In genomic region chr1:219173434-219173757, GRCh38 we compare ENCODE assay signal across 8 cellular contexts. TPM values are rescaled to one million over a fixed set of nuclear protein-coding genes. Genes with fewer than 3 reads are reported as not detected.
DNase-seq lines count a peak whose midpoint lies in the region; ATAC-seq and TF ChIP-seq lines count a peak whose summit lies in the region.

No MANE protein-coding gene starts in this region.

- H3K9me3 Mint-ChIP-seq in activated CD4-positive, alpha-beta T cell treated with anti-CD3 and anti-CD28 coated beads for 36 hours (ENCODE audit: low read depth) = no peaks in the 10 kb centered on the region
- H3K9me3 Mint-ChIP-seq in osteocyte (ENCODE audit: unreplicated experiment) = no peaks in the 10 kb centered on the region

- peak overlapping the region; percentile 99 for H3K27ac Mint-ChIP-seq in activated CD4-positive, alpha-beta T cell treated with anti-CD3 and anti-CD28 coated beads for 36 hours
- peak overlapping the region; percentile 94 for H3K27ac Mint-ChIP-seq in osteocyte (ENCODE audit: unreplicated experiment)

- peaks cover 3% of the 10 kb centered on the region for H3K4me1 ChIP-seq in colonic mucosa

- no peaks in the 10 kb centered on the region for H3K9me3 ChIP-seq in colonic mucosa

- peak overlapping the region; percentile 92 for H3K4me3 Mint-ChIP-seq in activated CD4-positive, alpha-beta T cell treated with anti-CD3 and anti-CD28 coated beads for 36 hours
- peak overlapping the region; percentile 94 for H3K4me3 Mint-ChIP-seq in osteocyte (ENCODE audit: unreplicated experiment)

- CTCF ChIA-PET in activated CD4-positive, alpha-beta T cell treated with anti-CD3 and anti-CD28 coated beads for 36 hours (lab: Charles Lee) = interaction anchor here (0.7 to 1.5 kb wide), 2 partner anchors 16 to 800 kb away, joined by 3 to 10 read pairs; no protein-coding TSS in a partner anchor

- H3K27me3 Mint-ChIP-seq in activated CD4-positive, alpha-beta T cell treated with anti-CD3 and anti-CD28 coated beads for 36 hours = no peaks in the 10 kb centered on the region
- no peaks in the 10 kb centered on the region for H3K27me3 Mint-ChIP-seq in osteocyte (ENCODE audit: unreplicated experiment)

- H3K9ac ChIP-seq in colonic mucosa (ENCODE audit: low read depth in 2 of 2, low read length in 2 of 2) = peak overlapping the region in 1 of 2 donors; percentile 79

- DNase-seq in activated CD4-positive, alpha-beta T cell treated with anti-CD3 and anti-CD28 coated beads for 36 hours = no peak
- DNase-seq in activated CD4-positive, alpha-beta T cell treated with anti-CD3 and anti-CD28 coated beads, Interleukin-2, amount 50 U/mL, for 48 hours = no peak
- DNase-seq in HL-60 (ENCODE audit: low read depth in 1 of 2, low spot score in 1 of 2) = no peak
- no peak for DNase-seq in colonic mucosa
- no peak for DNase-seq in osteocyte (ENCODE audit: extremely low spot score, unreplicated experiment)
- DNase-seq in NCI-H2107 treated with DMSO at 0.1 percent for 48 hours (lab: John Stamatoyannopoulos, UW; ENCODE audit: unreplicated experiment) = no peak
- no peak for DNase-seq in activated CD4-positive, alpha-beta T cell treated with anti-CD3 and anti-CD28 coated beads for 48 hours

- ATAC-seq in activated CD4-positive, alpha-beta T cell treated with anti-CD3 and anti-CD28 coated beads for 36 hours = no peak
- ATAC-seq in GM21367 (IDR thresholded peaks at IDR 0.05; ENCODE audit: unreplicated experiment) = no peak

- intact Hi-C loops in activated CD4-positive, alpha-beta T cell treated with anti-CD3 and anti-CD28 coated beads for 36 hours (cut with DNase I, micrococcal nuclease) = loop anchor here (1.0 to 10.0 kb wide), 7 partner anchors 116 to 1539 kb away; partner anchors contain the start of genes TGFB2 (in 2 of the 2), EPRS1 (in 1 of the 2), GPATCH2 (in 1 of the 2) and SPATA17 (in 1 of the 2)
- intact Hi-C loops in colonic mucosa (cut with DNase I) = no loop called here

- H3K27me3 ChIP-seq in HL-60 (ENCODE audit: insufficient read depth, poor library complexity, severe bottlenecking) = no peaks in the 10 kb centered on the region
- no peaks in the 10 kb centered on the region for H3K27me3 ChIP-seq in colonic mucosa

- H3K4me3 ChIP-seq in HL-60 (replicated peaks; ENCODE audit: insufficient read depth, low read length) (peak overlapping the region; percentile 70), colonic mucosa (peak overlapping the region; percentile 83)

- peaks cover 49% of the 10 kb centered on the region for H3K4me1 Mint-ChIP-seq in activated CD4-positive, alpha-beta T cell treated with anti-CD3 and anti-CD28 coated beads for 36 hours
- H3K4me1 Mint-ChIP-seq in osteocyte (ENCODE audit: unreplicated experiment) = peaks cover 38% of the 10 kb centered on the region

- H3K27ac ChIP-seq in HL-60 (replicated peaks) = peak overlapping the region; percentile 83
- H3K27ac ChIP-seq in colonic mucosa = peak overlapping the region; percentile 68

- peaks cover 23% of the 10 kb centered on the region for H3K36me3 Mint-ChIP-seq in activated CD4-positive, alpha-beta T cell treated with anti-CD3 and anti-CD28 coated beads for 36 hours (ENCODE audit: low read depth)
- H3K36me3 Mint-ChIP-seq in osteocyte (ENCODE audit: unreplicated experiment) = peaks cover 2% of the 10 kb centered on the region

- H3K36me3 ChIP-seq in colonic mucosa = no peaks in the 10 kb centered on the region

- TF ChIP-seq CTCF in HL-60 (IDR thresholded peaks at IDR 0.05; ENCODE audit: insufficient read depth, low read length) (no peak), colonic mucosa (IDR thresholded peaks at IDR 0.05) (no peak), osteocyte (IDR thresholded peaks at IDR 0.05) (no peak)

- POLR2A ChIA-PET in activated CD4-positive, alpha-beta T cell treated with anti-CD3 and anti-CD28 coated beads for 36 hours (lab: Charles Lee) = no interaction called here

RNA-seq across cellular contexts. Expression of gene LYPLAL1, which starts 0.3 kb away (rescaled TPM):
- 10 to 100 TPM; 25.3 to 27.9 TPM for total RNA-seq in activated CD4-positive, alpha-beta T cell treated with anti-CD3 and anti-CD28 coated beads for 36 hours
- total RNA-seq in colonic mucosa (10 to 100 TPM; 14.3 to 23.0 TPM), osteocyte (16.0 and 16.9 TPM in 2 replicates)
